In the genomic region with DNA sequence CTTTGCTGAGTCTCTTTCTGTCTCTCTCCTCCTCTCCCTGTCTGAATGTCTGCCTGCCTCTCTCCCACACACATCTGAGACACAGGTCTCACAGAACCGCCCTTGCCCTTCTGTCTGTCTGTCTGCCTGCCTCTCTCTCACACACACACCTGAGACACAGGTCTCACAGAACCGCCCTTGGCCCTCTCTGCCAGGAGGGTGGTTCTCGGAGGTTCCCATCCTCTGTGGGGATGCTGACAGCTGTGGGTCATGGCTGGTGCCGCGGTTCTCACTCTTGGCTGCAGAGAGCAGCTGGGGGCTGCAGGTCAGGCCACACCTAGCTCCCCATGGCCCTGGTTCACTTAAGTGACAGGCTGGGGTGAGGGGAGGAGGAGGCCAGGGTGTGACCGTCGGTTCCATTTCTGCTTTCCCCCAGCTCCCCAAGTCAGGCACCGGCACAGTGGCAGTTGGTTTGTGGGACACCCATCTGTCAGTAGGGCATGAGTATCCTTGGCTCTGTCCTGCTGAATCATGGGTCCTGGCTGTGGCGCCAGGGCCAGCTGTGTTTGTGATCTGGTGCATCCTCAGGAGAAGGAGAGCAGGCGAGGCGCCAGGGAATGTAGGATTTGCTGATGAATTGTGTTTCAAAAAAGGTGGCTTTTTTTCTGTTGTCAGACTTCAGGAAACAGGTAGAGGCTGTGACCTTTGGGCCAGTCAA, we compare ENCODE assay signal across 11 cellular contexts. TPM values are rescaled to one million over a fixed set of nuclear protein-coding genes. Genes with fewer than 3 reads are reported as not detected.
DNase-seq lines count a peak whose midpoint lies in the region; ATAC-seq and TF ChIP-seq lines count a peak whose summit lies in the region.
"Had no signal": no experiment of that assay in that cellular context is flagged by ENCODE, and none has a peak within 500 bp of the region (broad histone marks: within the 10 kb centered on the region; RNA-seq: fewer than 3 reads in every experiment).

No MANE protein-coding gene starts in this region.

- no peak overlapping the region for H3K14ac ChIP-seq in IMR-90 (replicated peaks; ENCODE audit: low read depth, low read length)

- H2BK120ac ChIP-seq in IMR-90 (ENCODE audit: low read depth, low read length): no peak overlapping the region

- no peak overlapping the region for H4K91ac ChIP-seq in IMR-90 (ENCODE audit: insufficient read depth, low read depth, low read length)

- no peak overlapping the region for H3K18ac ChIP-seq in IMR-90 (ENCODE audit: low read depth, low read length)

- no peak overlapping the region for H3K4ac ChIP-seq in IMR-90 (ENCODE audit: low read depth, low read length)

- peaks cover 2% of the 10 kb centered on the region for H3K36me3 Mint-ChIP-seq in CD8-positive, alpha-beta T cell
- no peaks in the 10 kb centered on the region for H3K36me3 Mint-ChIP-seq in T-helper 17 cell (ENCODE audit: low read depth)
- no peaks in the 10 kb centered on the region for H3K36me3 Mint-ChIP-seq in mesothelial cell of epicardium

- no peaks in the 10 kb centered on the region for H3K36me3 ChIP-seq in CD8-positive, alpha-beta T cell (ENCODE audit: insufficient read depth, low read length)
- H3K36me3 ChIP-seq in IMR-90 (ENCODE audit: control insufficient read depth, insufficient read depth, low read length) (no peaks in the 10 kb centered on the region), tibial artery (no peaks in the 10 kb centered on the region)

- peaks cover 3% of the 10 kb centered on the region; the same call in 1 of the 2 replicates for H3K9me1 ChIP-seq in IMR-90 (ENCODE audit: insufficient read depth, low read length)

- H2AK9ac ChIP-seq in IMR-90 (replicated peaks; ENCODE audit: low read depth, low read length, poor library complexity): peak overlapping the region; percentile 38

- no peak overlapping the region for H2AFZ ChIP-seq in IMR-90 (replicated peaks; ENCODE audit: low read length, poor library complexity)

- peak overlapping the region; percentile 97 for H3K4me3 Mint-ChIP-seq in CD8-positive, alpha-beta T cell
- H3K4me3 Mint-ChIP-seq in T-helper 17 cell: peak overlapping the region; percentile 98
- H3K4me3 Mint-ChIP-seq in mesothelial cell of epicardium: peak overlapping the region; percentile 88

- H3K27ac Mint-ChIP-seq in CD8-positive, alpha-beta T cell: peak overlapping the region; percentile 100
- H3K27ac Mint-ChIP-seq in T-helper 17 cell (peak overlapping the region; percentile 98), mesothelial cell of epicardium (no peak overlapping the region)

- peaks cover 14% of the 10 kb centered on the region for H3K4me1 ChIP-seq in CD8-positive, alpha-beta T cell (ENCODE audit: insufficient read depth, low read length)
- peaks cover 3% of the 10 kb centered on the region; the same call in 1 of the 2 replicates for H3K4me1 ChIP-seq in IMR-90 (ENCODE audit: control insufficient read depth, insufficient read depth, low read length)
- peaks cover 0 to 18% (median 7%) of the 10 kb centered on the region in 4 donors for H3K4me1 ChIP-seq in tibial artery

- no peak for TF ChIP-seq POLR2A in IMR-90 (IDR thresholded peaks at IDR 0.05; ENCODE audit: low read depth, low read length)

- no peak overlapping the region for H4K8ac ChIP-seq in IMR-90 (ENCODE audit: low read depth in 2 of 2, low read length in 2 of 2)

- no peaks in the 10 kb centered on the region for H3K9me3 ChIP-seq in CD8-positive, alpha-beta T cell (ENCODE audit: low read length)
- H3K9me3 ChIP-seq in IMR-90 (ENCODE audit: control insufficient read depth, insufficient read depth, low read length) (no peaks in the 10 kb centered on the region), T-helper 17 cell (ENCODE audit: control insufficient read depth, low read length, poor library complexity, severe bottlenecking) (no peaks in the 10 kb centered on the region), tibial artery (no peaks in the 10 kb centered on the region)
- H3K9me3 ChIP-seq: body of pancreas had no signal

- 91% methylated on average over 3 of the region's 11 CpGs; no CpG with 5 or more reads in 1 of the 2 experiments for WGBS in IMR-90 (ENCODE audit: extremely low coverage in 2 of 2, insufficient read length in 1 of 2), 2 experiments

- H3K79me1 ChIP-seq in IMR-90 (ENCODE audit: low read depth in 1 of 2, low read length in 2 of 2): no peaks in the 10 kb centered on the region

- CTCF ChIA-PET in CD8-positive, alpha-beta T cell (lab: Charles Lee): no interaction called here
- CTCF ChIA-PET in IMR-90 (lab: Yijun Ruan, JAX): no interaction called here

- TF ChIP-seq CTCF in CD8-positive, alpha-beta T cell (IDR thresholded peaks at IDR 0.05): no peak
- TF ChIP-seq CTCF in IMR-90 (conservative IDR thresholded peaks at IDR 0.05; ENCODE audit: low read depth, low read length): no peak
- TF ChIP-seq CTCF in mesothelial cell of epicardium (IDR thresholded peaks at IDR 0.05; ENCODE audit: unreplicated experiment): no peak
- no peak for TF ChIP-seq CTCF in tibial artery (IDR thresholded peaks at IDR 0.05)

- ATAC-seq in CD8-positive, alpha-beta T cell: no peak
- no peak for ATAC-seq in IMR-90 (ENCODE audit: low read depth)
- no peak for ATAC-seq in T-helper 17 cell

- no peaks in the 10 kb centered on the region for H3K27me3 ChIP-seq in CD8-positive, alpha-beta T cell (ENCODE audit: insufficient read depth, low read length)
- H3K27me3 ChIP-seq in IMR-90 (ENCODE audit: control insufficient read depth, insufficient read depth, low read length) (peaks cover 45% of the 10 kb centered on the region), tibial artery (peaks cover 0 to 64% of the 10 kb centered on the region in 2 donors)

- no peak overlapping the region for H2AK5ac ChIP-seq in IMR-90 (ENCODE audit: low read depth, low read length)

- peak overlapping the region; percentile 94 for H3K27ac ChIP-seq in CD8-positive, alpha-beta T cell (ENCODE audit: low read depth, low read length)
- no peak overlapping the region for H3K27ac ChIP-seq in IMR-90 (ENCODE audit: insufficient read depth, low read length)
- no peak overlapping the region for H3K27ac ChIP-seq in tibial artery

- H3K4me1 Mint-ChIP-seq in CD8-positive, alpha-beta T cell (ENCODE audit: low read depth): peaks cover 25% of the 10 kb centered on the region
- peaks cover 16% of the 10 kb centered on the region for H3K4me1 Mint-ChIP-seq in T-helper 17 cell
- peaks cover 17% of the 10 kb centered on the region for H3K4me1 Mint-ChIP-seq in mesothelial cell of epicardium

- no TSS peak for BruUV-seq in IMR-90 (replicated peaks; lab: Mats Ljungman, UMichigan)

- intact Hi-C loops in CD8-positive, alpha-beta T cell (cut with DNase I, micrococcal nuclease): loop anchor here (5.0 to 10.0 kb wide), 3 partner anchors 150 to 410 kb away; partner anchors contain the start of gene MRPL36 (in 1 of the 2)
- intact Hi-C loops in IMR-90 (cut with micrococcal nuclease): no loop called here
- intact Hi-C loops in tibial artery (cut with DNase I; ENCODE audit: low total_unique reads): no loop called here

- no peaks in the 10 kb centered on the region for H4K20me1 ChIP-seq in IMR-90 (ENCODE audit: insufficient read depth, low read length)

- peak in 1 of 7 experiments; percentile 18 for DNase-seq in CD8-positive, alpha-beta T cell
- no peak for DNase-seq in IMR-90
- no peak for DNase-seq in T-helper 17 cell
- DNase-seq in mesothelial cell of epicardium (ENCODE audit: low spot score in 2 of 2, unreplicated experiment in 2 of 2): no peak
- DNase-seq in stimulated activated CD4-positive, alpha-beta T cell treated with anti-CD3 and anti-CD28 coated beads, Interleukin-1b, Interleukin-23, amount 100 ng/mL, for 48 hours: no peak
- DNase-seq in tibial artery: no peak
- DNase-seq in ACHN: no peak
- DNase-seq in NCI-H1417 (lab: John Stamatoyannopoulos, UW): no peak
- DNase-seq: NCI-H82 had no signal

- H3K56ac ChIP-seq in IMR-90 (ENCODE audit: extremely low read depth, insufficient read depth, low read length): no peak overlapping the region

- in situ Hi-C loops in IMR-90 (cut with MboI; ENCODE audit: low sequenced_read_pairs): no loop called here
- in situ Hi-C loops in ACHN (cut with HindIII; ENCODE audit: low pct_ligation_motif_present, low pct_unique_long_range_greater_than_20kb, low sequenced_read_pairs): no loop called here

- H3K4me2 ChIP-seq in IMR-90 (ENCODE audit: low read depth, low read length): no peak overlapping the region

- H3K9me3 Mint-ChIP-seq in CD8-positive, alpha-beta T cell: no peaks in the 10 kb centered on the region
- no peaks in the 10 kb centered on the region for H3K9me3 Mint-ChIP-seq in mesothelial cell of epicardium

- H3K9ac ChIP-seq in IMR-90 (ENCODE audit: low read depth, low read length): no peak overlapping the region

- no peak overlapping the region for H3K23ac ChIP-seq in IMR-90 (ENCODE audit: low read depth, low read length)

- H3K4me3 ChIP-seq in CD8-positive, alpha-beta T cell (ENCODE audit: low read depth, low read length): peak overlapping the region; percentile 66
- H3K4me3 ChIP-seq in IMR-90 (ENCODE audit: insufficient read depth, low read depth, low read length): no peak overlapping the region
- no peak overlapping the region for H3K4me3 ChIP-seq in tibial artery

- no peak overlapping the region for H2BK20ac ChIP-seq in IMR-90 (ENCODE audit: low read depth, low read length)

- no peak overlapping the region for H2BK5ac ChIP-seq in IMR-90 (ENCODE audit: low read depth, low read length, poor library complexity, severe bottlenecking)

- dilution Hi-C loops in IMR-90 (cut with HindIII; ENCODE audit: low sequenced_read_pairs, unreplicated experiment): no loop called here

- POLR2A ChIA-PET in CD8-positive, alpha-beta T cell (lab: Charles Lee): interaction anchor here (1.0 to 3.3 kb wide), 7 partner anchors 42 to 258 kb away, joined by 3 to 24 read pairs (median 7); partner anchors contain the start of genes CLPTM1L and LPCAT1
- POLR2A ChIA-PET in IMR-90 (lab: Charles Lee; ENCODE audit: unreplicated experiment): no interaction called here

- no peak for TF ChIP-seq RAD21 in IMR-90 (IDR thresholded peaks at IDR 0.05; ENCODE audit: low read length)

- no peak overlapping the region for H2BK15ac ChIP-seq in IMR-90 (ENCODE audit: low read depth, low read length)

- H3K27me3 Mint-ChIP-seq in CD8-positive, alpha-beta T cell (ENCODE audit: low read depth): peaks cover 2% of the 10 kb centered on the region
- peaks cover 5% of the 10 kb centered on the region for H3K27me3 Mint-ChIP-seq in T-helper 17 cell
- peaks cover 79% of the 10 kb centered on the region for H3K27me3 Mint-ChIP-seq in mesothelial cell of epicardium (ENCODE audit: low read depth)

- H4K5ac ChIP-seq in IMR-90 (ENCODE audit: low read depth, low read length): no peak overlapping the region

RNA-seq across cellular contexts. Expression of gene CLPTM1L, which starts 42.3 kb away (rescaled TPM):
- 10 to 100 TPM; 56.8 to 58.9 TPM for total RNA-seq in CD8-positive, alpha-beta T cell
- 101 and 137 TPM in 2 replicates for total RNA-seq in IMR-90 (2012; rRNA removed)
- 110 and 114 TPM in 2 replicates for polyA plus RNA-seq in IMR-90 (2012; rRNA removed)
- polyA plus RNA-seq in IMR-90 (2012; cell fraction: cytosol; rRNA removed): 96.9 and 126 TPM in 2 replicates
- polyA plus RNA-seq in IMR-90 (2012; cell fraction: nucleus; rRNA removed; ENCODE audit: low replicate concordance): 124 and 132 TPM in 2 replicates
- total RNA-seq in T-helper 17 cell: 10 to 100 TPM; 70.5 to 80.9 TPM
- total RNA-seq in mesothelial cell of epicardium: 79.3 to 83.9 TPM (median 83.7 TPM) in 3 replicates

RNA-seq across cellular contexts. Expression of gene SLC6A3, which starts 58.0 kb away (rescaled TPM):
- not detected for total RNA-seq in CD8-positive, alpha-beta T cell
- total RNA-seq in IMR-90 (2012; rRNA removed): not detected in 2 replicates
- not detected in 2 replicates for polyA plus RNA-seq in IMR-90 (2012; rRNA removed)
- not detected in 2 replicates for polyA plus RNA-seq in IMR-90 (2012; cell fraction: cytosol; rRNA removed)
- polyA plus RNA-seq in IMR-90 (2012; cell fraction: nucleus; rRNA removed; ENCODE audit: low replicate concordance): not detected in 2 replicates
- not detected for total RNA-seq in T-helper 17 cell
- total RNA-seq in mesothelial cell of epicardium: 0.04 to 0.07 TPM in 2 of 3 replicates, not detected in the other
- total RNA-seq: body of pancreas, left ventricle myocardium superior had no signal

Comparison
In these comparisons a context has a peak if more than half of its experiments do, and no peak if none do; other contexts are left out.
1. intact Hi-C loops: an anchor here in CD8-positive, alpha-beta T cell (5.0 to 10.0 kb wide); none called in IMR-90 and tibial artery.